11 cellular contexts compared by ENCODE assay signal in the genomic region with DNA sequence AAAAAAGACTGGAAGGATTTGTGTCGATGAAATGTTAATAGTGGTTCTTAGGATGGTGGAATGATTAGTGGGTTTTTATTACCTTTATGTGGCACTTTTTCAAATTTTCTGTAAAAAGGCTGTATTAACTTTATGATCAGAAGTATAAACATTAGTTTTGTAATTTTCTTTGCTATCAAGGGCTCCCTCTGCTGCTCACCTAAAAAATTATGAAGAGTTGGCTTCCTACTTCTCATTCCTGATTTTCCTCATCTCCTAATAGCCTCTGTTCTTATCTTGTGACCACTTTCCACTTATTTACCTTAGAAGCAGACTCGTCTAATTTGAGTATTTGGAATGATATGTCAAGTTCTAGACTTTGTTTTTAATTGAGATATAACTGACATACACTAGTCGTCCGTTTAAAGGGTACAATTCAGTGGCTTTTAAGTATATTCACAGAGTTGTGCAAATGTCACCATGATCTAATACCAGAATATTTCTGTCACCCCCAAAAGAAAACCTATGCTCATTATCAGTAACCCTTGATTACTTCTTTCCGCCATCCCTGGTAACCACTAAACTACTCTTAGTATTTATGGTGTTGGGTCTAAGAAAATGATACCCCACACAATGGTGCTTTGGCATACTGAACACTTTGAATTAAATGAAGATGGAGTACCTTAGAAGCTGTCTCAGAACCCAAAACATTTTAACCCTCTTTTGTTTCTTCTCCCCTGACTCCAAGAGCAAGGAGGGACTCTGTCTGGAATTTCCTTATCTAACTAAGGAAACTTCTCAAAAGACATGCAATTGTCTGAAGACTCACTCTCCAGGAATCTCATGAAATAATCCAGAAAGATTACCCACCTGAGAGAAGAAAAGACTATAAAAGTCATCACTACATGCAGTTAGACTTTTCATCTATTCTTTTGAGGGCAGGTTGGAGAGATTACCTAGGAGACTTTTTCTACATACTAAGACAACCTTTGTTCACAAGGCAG.
DNase-seq lines count a peak whose midpoint lies in the region; ATAC-seq and TF ChIP-seq lines count a peak whose summit lies in the region.
"Had no signal": no experiment of that assay in that cellular context is flagged by ENCODE, and none has a peak within 500 bp of the region (broad histone marks: within the 10 kb centered on the region; RNA-seq: fewer than 3 reads in every experiment).

No MANE protein-coding gene starts in this region.

- H3K27ac Mint-ChIP-seq in stimulated activated naive B cell treated with anti-CD40 and anti-IgM and Interleukin-4, amounts not matched to agents 10 μg/mL and 1 μg/mL and 100 μg/mL, for 72 hours, result peak overlapping the region; percentile 37

- H3K27me3 Mint-ChIP-seq in stimulated activated naive B cell treated with anti-CD40 and anti-IgM and Interleukin-4, amounts not matched to agents 10 μg/mL and 1 μg/mL and 100 μg/mL, for 72 hours, result no peaks in the 10 kb centered on the region
- H3K27me3 Mint-ChIP-seq: central memory CD8-positive, alpha-beta T cell had no signal

- H3K4me1 Mint-ChIP-seq in stimulated activated naive B cell treated with anti-CD40 and anti-IgM and Interleukin-4, amounts not matched to agents 10 μg/mL and 1 μg/mL and 100 μg/mL, for 72 hours, result peaks cover 23 to 33% of the 10 kb centered on the region in 2 donors
- H3K4me1 Mint-ChIP-seq: central memory CD8-positive, alpha-beta T cell had no signal

- ATAC-seq in stimulated activated naive B cell treated with anti-CD40 and anti-IgM and Interleukin-4, amounts not matched to agents 10 μg/mL and 1 μg/mL and 100 μg/mL, for 72 hours (replicated peaks), result no peak
- ATAC-seq in GM21723 (IDR thresholded peaks at IDR 0.05; ENCODE audit: unreplicated experiment), result no peak
- ATAC-seq: K562 had no signal

- DNase-seq in NCI-H446 (lab: John Stamatoyannopoulos, UW), result peak; percentile 2 to 4
- DNase-seq in NCI-H446 treated with DMSO at 0.1 percent for 48 hours (lab: John Stamatoyannopoulos, UW), result no peak
- DNase-seq in NCI-H82 treated with DMSO at 0.1 percent for 48 hours (lab: John Stamatoyannopoulos, UW; ENCODE audit: unreplicated experiment), result peak; percentile 19
- peak; percentile 66 for DNase-seq in fibroblast of mammary gland (ENCODE audit: low read depth)
- DNase-seq in stimulated activated naive B cell treated with anti-CD40 and anti-IgM and Interleukin-4, amounts not matched to agents 10 μg/mL and 1 μg/mL and 100 μg/mL, for 72 hours, result no peak
- no peak for DNase-seq in NCI-H1436 (lab: John Stamatoyannopoulos, UW)
- no peak for DNase-seq in NCI-H146 (lab: John Stamatoyannopoulos, UW)
- DNase-seq: stimulated activated CD4-positive, alpha-beta T cell treated with anti-CD3 and anti-CD28 coated beads, Interleukin-12 subunit alpha, Interleukin-12 subunit beta, amount 100 ng/mL, for 4 hours had no signal

- peak; percentile 65 for TF ChIP-seq CTCF in fibroblast of mammary gland (conservative IDR thresholded peaks at IDR 0.05; ENCODE audit: control insufficient read depth, insufficient read depth, low read depth, low read length)

- no peak overlapping the region for H3K4me3 ChIP-seq in fibroblast of mammary gland (ENCODE audit: control insufficient read depth, low read depth, low read length)
- H3K4me3 ChIP-seq: K562 had no signal

- H3K4me3 Mint-ChIP-seq in stimulated activated naive B cell treated with anti-CD40 and anti-IgM and Interleukin-4, amounts not matched to agents 10 μg/mL and 1 μg/mL and 100 μg/mL, for 72 hours, result no peak overlapping the region
- H3K4me3 Mint-ChIP-seq: central memory CD8-positive, alpha-beta T cell had no signal

- peaks cover 12 to 17% of the 10 kb centered on the region in 2 donors for H3K36me3 Mint-ChIP-seq in stimulated activated naive B cell treated with anti-CD40 and anti-IgM and Interleukin-4, amounts not matched to agents 10 μg/mL and 1 μg/mL and 100 μg/mL, for 72 hours

- H3K9me3 Mint-ChIP-seq in stimulated activated naive B cell treated with anti-CD40 and anti-IgM and Interleukin-4, amounts not matched to agents 10 μg/mL and 1 μg/mL and 100 μg/mL, for 72 hours, result peaks cover 10 to 16% of the 10 kb centered on the region in 2 donors

Comparison
In these comparisons a context has a peak if more than half of its experiments do, and no peak if none do; other contexts are left out.
1. DNase-seq: peak in NCI-H446 (2 of 2), NCI-H82 treated with DMSO at 0.1 percent for 48 hours (single experiment) and fibroblast of mammary gland (single experiment); none in NCI-H446 treated with DMSO at 0.1 percent for 48 hours (single experiment), stimulated activated naive B cell treated with anti-CD40 and anti-IgM and Interleukin-4, amounts not matched to agents 10 μg/mL and 1 μg/mL and 100 μg/mL, for 72 hours (single experiment), NCI-H1436 (single experiment) and NCI-H146 (single experiment).